ENCODE assay signal across 18 cellular contexts in the genomic region with DNA sequence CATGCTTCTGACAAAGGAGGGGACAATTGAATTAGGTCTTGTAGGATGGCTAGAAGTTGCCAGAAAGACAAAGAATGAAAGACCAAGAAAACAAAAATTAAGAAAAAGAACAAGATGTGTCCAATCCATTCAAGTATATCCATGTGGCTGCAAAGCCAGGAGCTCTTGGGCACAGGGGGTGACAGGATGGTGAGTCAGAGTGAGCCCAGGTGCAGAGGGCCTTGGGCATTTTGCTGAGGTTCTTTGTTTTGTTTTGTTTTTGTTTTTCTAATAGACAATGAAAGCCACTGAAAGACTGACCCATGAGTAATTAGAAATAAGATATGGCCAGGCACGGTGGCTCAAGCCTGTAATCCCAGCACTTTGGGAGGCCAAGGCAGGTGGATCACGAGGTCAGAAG.
"Had no signal": no experiment of that assay in that cellular context is flagged by ENCODE, and none has a peak within 500 bp of the region (broad histone marks: within the 10 kb centered on the region; RNA-seq: fewer than 3 reads in every experiment).

No MANE protein-coding gene starts in this region.

- H3K4me3 ChIP-seq: mucosa of descending colon, smooth muscle cell, tibial artery had no signal

- ATAC-seq: effector memory CD8-positive, alpha-beta T cell; left lobe of liver; mucosa of descending colon; natural killer cell; right cardiac atrium; stimulated activated effector memory CD8-positive, alpha-beta T cell treated with anti-CD3 and anti-CD28 coated beads, Interleukin-12 subunit alpha, Interleukin-12 subunit beta, amount 100 ng/mL, for 72 hours; T-helper 17 cell; WTC11 had no signal

- H3K27ac ChIP-seq: tibial artery had no signal

- H3K27me3 ChIP-seq: tibial artery had no signal

- H3K4me1 Mint-ChIP-seq: activated CD4-positive, alpha-beta T cell treated with anti-CD3 and anti-CD28 coated beads, Interleukin-2, amount 10 ng/mL, durations not matched to agents 24 days and 14 days; immature natural killer cell; natural killer cell; stimulated activated effector memory CD8-positive, alpha-beta T cell treated with anti-CD3 and anti-CD28 coated beads, Interleukin-12 subunit alpha, Interleukin-12 subunit beta, amount 100 ng/mL, for 72 hours; T-helper 17 cell had no signal

- H3K4me3 Mint-ChIP-seq: activated CD4-positive, alpha-beta T cell treated with anti-CD3 and anti-CD28 coated beads, Interleukin-2, amount 10 ng/mL, durations not matched to agents 24 days and 14 days; activated T-helper 1 cell treated with anti-CD3 and anti-CD28 coated beads, Interleukin-12 subunit alpha, Interleukin-12 subunit beta, Interleukin-2, Interleukin-4 antibody, amounts not matched to agents 30 ng/mL and 10 ng/mL and 1 ng/mL, durations not matched to agents 14 hours and 24 hours and 36 hours; effector memory CD8-positive, alpha-beta T cell; immature natural killer cell; natural killer cell; stimulated activated effector memory CD8-positive, alpha-beta T cell treated with anti-CD3 and anti-CD28 coated beads, Interleukin-12 subunit alpha, Interleukin-12 subunit beta, amount 100 ng/mL, for 72 hours; T-helper 17 cell; WTC11 had no signal

- H3K9me3 ChIP-seq: mucosa of descending colon, tibial artery had no signal

- H3K36me3 ChIP-seq: tibial artery had no signal

- H3K4me2 ChIP-seq: smooth muscle cell had no signal

- DNase-seq: activated naive CD4-positive, alpha-beta T cell treated with Interleukin-2 at 50 U/mL for 16 hours; cortex of kidney; effector memory CD8-positive, alpha-beta T cell; erythroblast; glutamatergic neuron; immature natural killer cell; mucosa of descending colon; natural killer cell; posterior cingulate gyrus; right cardiac atrium; T-helper 17 cell; tibial artery had no signal

- H3K27ac Mint-ChIP-seq: activated CD4-positive, alpha-beta T cell treated with anti-CD3 and anti-CD28 coated beads, Interleukin-2, amount 10 ng/mL, durations not matched to agents 24 days and 14 days; activated T-helper 1 cell treated with anti-CD3 and anti-CD28 coated beads, Interleukin-12 subunit alpha, Interleukin-12 subunit beta, Interleukin-2, Interleukin-4 antibody, amounts not matched to agents 30 ng/mL and 10 ng/mL and 1 ng/mL, durations not matched to agents 14 hours and 24 hours and 36 hours; effector memory CD8-positive, alpha-beta T cell; immature natural killer cell; natural killer cell; stimulated activated effector memory CD8-positive, alpha-beta T cell treated with anti-CD3 and anti-CD28 coated beads, Interleukin-12 subunit alpha, Interleukin-12 subunit beta, amount 100 ng/mL, for 72 hours; T-helper 17 cell; WTC11 had no signal

- H3K27me3 Mint-ChIP-seq: activated CD4-positive, alpha-beta T cell treated with anti-CD3 and anti-CD28 coated beads, Interleukin-2, amount 10 ng/mL, durations not matched to agents 24 days and 14 days had no signal

- H3K9me3 Mint-ChIP-seq: activated CD4-positive, alpha-beta T cell treated with anti-CD3 and anti-CD28 coated beads, Interleukin-2, amount 10 ng/mL, durations not matched to agents 24 days and 14 days; activated T-helper 1 cell treated with anti-CD3 and anti-CD28 coated beads, Interleukin-12 subunit alpha, Interleukin-12 subunit beta, Interleukin-2, Interleukin-4 antibody, amounts not matched to agents 30 ng/mL and 10 ng/mL and 1 ng/mL, durations not matched to agents 14 hours and 24 hours and 36 hours had no signal

- H3K36me3 Mint-ChIP-seq: immature natural killer cell; natural killer cell; stimulated activated effector memory CD8-positive, alpha-beta T cell treated with anti-CD3 and anti-CD28 coated beads, Interleukin-12 subunit alpha, Interleukin-12 subunit beta, amount 100 ng/mL, for 72 hours; WTC11 had no signal
